ENCODE assay signal across 8 cellular contexts in genomic region chr4:17811078-17811603, GRCh38. TPM values are rescaled to one million over a fixed set of nuclear protein-coding genes. Genes with fewer than 3 reads are reported as not detected.
A peak's percentile ranks its signal among the peaks of the same experiment; 100 is the strongest.
DNase-seq lines count a peak whose midpoint lies in the region; ATAC-seq, FAIRE-seq and TF ChIP-seq lines count a peak whose summit lies in the region.

No MANE protein-coding gene starts in this region.

- H3K9me3 ChIP-seq in GM12878 (replicated peaks; ENCODE audit: control insufficient read depth, insufficient read depth, low read length) (no peaks in the 10 kb centered on the region), liver (ENCODE audit: control insufficient read depth in 4 of 4, low read length in 3 of 4) (no peaks in the 10 kb centered on the region), tibial artery (no peaks in the 10 kb centered on the region)

- H2AFZ ChIP-seq in KMS-11 (ENCODE audit: low read depth) (peak overlapping the region; percentile 30), GM12878 (ENCODE audit: control insufficient read depth, low read depth, low read length) (peak overlapping the region; percentile 78)

- POLR2A ChIA-PET in GM12878 (lab: Charles Lee) = interaction anchor here (1.7 to 2.6 kb wide), 2 partner anchors 10 to 197 kb away, joined by 4 to 12 read pairs; partner anchors contain the start of gene MED28

- TF ChIP-seq RAD21 in GM12878 (IDR thresholded peaks at IDR 0.05; ENCODE audit: insufficient read depth, low read depth, low read length) = no peak
- no peak for TF ChIP-seq RAD21 in liver (IDR thresholded peaks at IDR 0.05)

- H3K36me3 ChIP-seq in KMS-11 (ENCODE audit: insufficient read depth) = no peaks in the 10 kb centered on the region; the same call in 1 of the 2 replicates
- H3K36me3 ChIP-seq in GM12878 (ENCODE audit: control insufficient read depth in 2 of 2, insufficient read depth in 2 of 2, low read length in 1 of 2) = 0 out of 4 replicates have a peak, but pooled peaks cover 0 to 3% of the 10 kb centered on the region in 2 experiments
- no peaks in the 10 kb centered on the region for H3K36me3 ChIP-seq in liver (ENCODE audit: control insufficient read depth in 4 of 4, insufficient read depth in 3 of 4, low read depth in 1 of 4, low read length in 3 of 4)
- H3K36me3 ChIP-seq in tibial artery = no peaks in the 10 kb centered on the region

- SMC1A ChIA-PET in GM12878 (lab: Charles Lee; ENCODE audit: uncharacterized antibody, unreplicated experiment) = interaction anchor here (1.0 to 7.6 kb wide), 2 partner anchors 211 to 264 kb away, joined by 3 to 68 read pairs; partner anchors contain the start of gene LCORL

- no peak for TF ChIP-seq EP300 in GM12878 (IDR thresholded peaks at IDR 0.05; ENCODE audit: borderline replicate concordance in 1 of 2, control insufficient read depth in 1 of 2, low read depth in 2 of 2, low read length in 2 of 2)

- H3K79me2 ChIP-seq in KMS-11 (ENCODE audit: insufficient read depth, low read depth) (peaks cover 93% of the 10 kb centered on the region), GM12878 (ENCODE audit: control insufficient read depth, insufficient read depth, low read length) (peaks cover 98% of the 10 kb centered on the region)

- no peak for DNase-seq in GM12878 (ENCODE audit: low read depth, low spot score)
- no peak for DNase-seq in tibial artery
- no peak for DNase-seq in NCI-H748 treated with DMSO at 0.1 percent for 48 hours (lab: John Stamatoyannopoulos, UW)
- no peak for DNase-seq in NCI-H1048 (lab: John Stamatoyannopoulos, UW)

- H3K4me3 ChIP-seq in KMS-11 (IDR thresholded peaks at IDR 0.05; ENCODE audit: insufficient read depth, low read depth, low read length) = peak overlapping the region; percentile 12
- peak overlapping the region; percentile 87 for H3K4me3 ChIP-seq in GM12878
- peak overlapping the region; percentile 48 to 60 (median 58) for H3K4me3 ChIP-seq in liver (ENCODE audit: low read depth in 1 of 3, low read length in 3 of 3)
- peak overlapping the region; percentile 80 to 94 for H3K4me3 ChIP-seq in tibial artery

- ATAC-seq in GM18511 (IDR thresholded peaks at IDR 0.05; ENCODE audit: unreplicated experiment) = peak; percentile 36
- peak; percentile 23 for ATAC-seq in GM21786 (IDR thresholded peaks at IDR 0.05; ENCODE audit: unreplicated experiment)
- peak; percentile 37 for ATAC-seq in GM12878

- peaks cover 13% of the 10 kb centered on the region for H4K20me1 ChIP-seq in KMS-11 (ENCODE audit: insufficient read depth)
- H4K20me1 ChIP-seq in GM12878 (ENCODE audit: control insufficient read depth, insufficient read depth) = peaks cover 4% of the 10 kb centered on the region; the same call in 1 of the 2 replicates

- in situ Hi-C loops in GM12878 (cut with MboI) = loop anchor here (10.0 kb wide), 1 partner anchor 214 kb away; the partner anchor contains the start of gene LCORL

- peak overlapping the region; percentile 94 for H3K27ac ChIP-seq in KMS-11
- H3K27ac ChIP-seq in GM12878 (ENCODE audit: control insufficient read depth, insufficient read depth) = peak overlapping the region; percentile 60
- no peak overlapping the region for H3K27ac ChIP-seq in liver (ENCODE audit: low read depth in 1 of 2, low read length in 2 of 2)
- no peak overlapping the region for H3K27ac ChIP-seq in tibial artery

- no peak for TF ChIP-seq CTCF in KMS-11 (conservative IDR thresholded peaks at IDR 0.05; ENCODE audit: low read depth, low read length)
- TF ChIP-seq CTCF in GM12878 (IDR thresholded peaks at IDR 0.05 in 2 of 3, conservative IDR thresholded peaks at IDR 0.05 in 1 of 3; ENCODE audit: control insufficient read depth in 2 of 3, extremely low read depth in 1 of 3, insufficient read depth in 1 of 3, low read depth in 3 of 3, low read length in 3 of 3) = no peak
- TF ChIP-seq CTCF in liver (IDR thresholded peaks at IDR 0.05; ENCODE audit: low read depth, low read length, missing input control) = no peak
- no peak for TF ChIP-seq CTCF in tibial artery (IDR thresholded peaks at IDR 0.05)

- intact Hi-C loops in GM12878 (cut with micrococcal nuclease; ENCODE audit: unreplicated experiment) (loop anchor here (2.0 to 10.0 kb wide), 2 partner anchors 210 to 394 kb away; partner anchors contain the start of gene LCORL), tibial artery (cut with DNase I; ENCODE audit: low total_unique reads) (loop anchor here (2.0 to 5.0 kb wide), 2 partner anchors 211 to 234 kb away; partner anchors contain the start of genes LAP3 and LCORL)

- CTCF ChIA-PET in GM12878 (lab: Yijun Ruan, JAX) = interaction anchor here (1.0 to 7.1 kb wide), 4 partner anchors 13 to 262 kb away, joined by 4 to 93 read pairs (median 22); no protein-coding TSS in a partner anchor

- no peak for TF ChIP-seq POLR2A in GM12878 (IDR thresholded peaks at IDR 0.05; ENCODE audit: low read depth, low read length)

- peaks cover 45% of the 10 kb centered on the region for H3K4me1 ChIP-seq in KMS-11 (ENCODE audit: low read depth, poor library complexity, severe bottlenecking)
- peaks cover 2% of the 10 kb centered on the region for H3K4me1 ChIP-seq in GM12878 (ENCODE audit: control insufficient read depth, insufficient read depth, low read length)
- H3K4me1 ChIP-seq in liver (ENCODE audit: control insufficient read depth in 4 of 4, insufficient read depth in 4 of 4, low read length in 3 of 4) = peaks cover 5 to 33% (median 27%) of the 10 kb centered on the region in 4 donors
- peaks cover 0 to 44% (median 30%) of the 10 kb centered on the region in 4 donors for H3K4me1 ChIP-seq in tibial artery

- H3K9ac ChIP-seq in KMS-11 (peak overlapping the region; percentile 90), GM12878 (ENCODE audit: control insufficient read depth, insufficient read depth, low read length) (peak overlapping the region; percentile 82), liver (ENCODE audit: low read depth in 1 of 2, low read length in 2 of 2) (no peak overlapping the region)

- H3K4me2 ChIP-seq in KMS-11 (peak overlapping the region; percentile 64; the same call in 1 of the 2 replicates), GM12878 (ENCODE audit: control insufficient read depth, insufficient read depth) (peak overlapping the region; percentile 85)

- FAIRE-seq in GM12878 (lab: Jason Lieb, UNC) = no peak

- BruUV-seq in GM12878 (replicated peaks; lab: Mats Ljungman, UMichigan) = no TSS peak

- RAD21 ChIA-PET in GM12878 (lab: Charles Lee; ENCODE audit: unreplicated experiment) = interaction anchor here (1.4 to 6.8 kb wide), 3 partner anchors 14 to 263 kb away, joined by 3 to 63 read pairs (median 4); no protein-coding TSS in a partner anchor

- 1% methylated on average over 42 of the region's 48 CpGs for WGBS in GM12878 (ENCODE audit: insufficient coverage, insufficient replicate concordance, low lambda C conversion rate, missing lambda C conversion rate)
- WGBS in liver = 1% methylated on average over 48 of the region's 48 CpGs

- H3K27me3 ChIP-seq in KMS-11 (ENCODE audit: insufficient read depth, low read depth) (no peaks in the 10 kb centered on the region), GM12878 (replicated peaks in 1 of 2; ENCODE audit: control insufficient read depth in 2 of 2, insufficient read depth in 2 of 2, low read length in 1 of 2) (no peaks in the 10 kb centered on the region; a peak in 1 of 4 replicates), liver (ENCODE audit: control insufficient read depth in 4 of 4, insufficient read depth in 4 of 4, low read length in 3 of 4) (no peaks in the 10 kb centered on the region), tibial artery (no peaks in the 10 kb centered on the region)

RNA-seq across cellular contexts. Expression of gene NCAPG, which starts 0.4 kb away (rescaled TPM):
- total RNA-seq in GM12878 (2013; cell fraction: nucleolus; rRNA removed) = 74.5 and 88.2 TPM in 2 replicates
- 54.0 and 59.5 TPM in 2 replicates for total RNA-seq in GM12878 (2014; rRNA removed)
- total RNA-seq in GM12878 (2014; rRNA removed; fragmentation: Illumina TruSeq; extraction: Trizol) = 59.7 and 65.1 TPM in 2 replicates
- total RNA-seq in GM12878 (2021) = 46.1 and 53.3 TPM in 2 replicates
- polyA plus RNA-seq in GM12878 (2011; ENCODE audit: low read depth) = 12.6 TPM
- polyA plus RNA-seq in GM12878 (2011; rRNA removed) = 71.7 and 125 TPM in 2 replicates
- 18.8 and 19.6 TPM in 2 replicates for polyA plus RNA-seq in GM12878 (2011; cell fraction: cytosol; rRNA removed)
- polyA plus RNA-seq in GM12878 (2011; cell fraction: nucleus; rRNA removed) = 72.9 and 79.4 TPM in 2 replicates
- polyA plus RNA-seq in GM12878 (2012) = 20.4 and 26.2 TPM in 2 replicates
- 52.3 and 61.2 TPM in 2 replicates for polyA plus RNA-seq in GM12878 (2014; fragmentation: Illumina TruSeq; extraction: Trizol)
- 10 to 100 TPM; 17.3 to 22.9 TPM for polyA plus RNA-seq in GM12878 (2014; fragmentation: Nextera tagmentation; extraction: Ambion mirVana)
- polyA plus RNA-seq in GM12878 (2014; rRNA removed) = 29.3 and 36.3 TPM in 2 replicates
- polyA plus RNA-seq in GM12878 (2016; fragmentation: Nextera tagmentation; extraction: Ambion mirVana) = 10 to 100 TPM; 83.0 to 93.9 TPM
- polyA minus RNA-seq in GM12878 (2011; rRNA and poly(A)+ RNA removed) = 31.3 and 50.0 TPM in 2 replicates
- polyA minus RNA-seq in GM12878 (2011; cell fraction: cytosol; rRNA and poly(A)+ RNA removed) = 12.6 and 22.8 TPM in 2 replicates
- polyA minus RNA-seq in GM12878 (2011; cell fraction: nucleus; rRNA and poly(A)+ RNA removed) = 41.0 and 59.8 TPM in 2 replicates
- total RNA-seq in liver = 10 to 100 TPM in 1 of 2 donors, under 1 TPM in 1; 0.08 to 45.2 TPM
- polyA plus RNA-seq in liver = 1 to 10 TPM in 1 of 2 donors, under 1 TPM in 1; 0.44 to 1.4 TPM

RNA-seq across cellular contexts. Expression of gene DCAF16, which starts 0.6 kb away (rescaled TPM):
- total RNA-seq in GM12878 (2013; cell fraction: nucleolus; rRNA removed) = 79.1 and 82.2 TPM in 2 replicates
- total RNA-seq in GM12878 (2014; rRNA removed) (29.9 and 34.9 TPM in 2 replicates), GM12878 (2014; rRNA removed; fragmentation: Illumina TruSeq; extraction: Trizol) (29.2 and 30.7 TPM in 2 replicates), GM12878 (2021) (30.1 and 38.1 TPM in 2 replicates), liver (10 to 100 TPM in 1 of 2 donors, 1 to 10 TPM in 1; 6.9 to 13.4 TPM)
- 16.6 TPM for polyA plus RNA-seq in GM12878 (2011; ENCODE audit: low read depth)
- polyA plus RNA-seq in GM12878 (2011; rRNA removed) (48.6 and 57.9 TPM in 2 replicates), GM12878 (2014; fragmentation: Illumina TruSeq; extraction: Trizol) (25.3 and 26.2 TPM in 2 replicates), GM12878 (2014; fragmentation: Nextera tagmentation; extraction: Ambion mirVana) (1 to 10 TPM; 5.8 to 6.1 TPM), GM12878 (2014; rRNA removed) (22.9 and 26.7 TPM in 2 replicates), GM12878 (2016; fragmentation: Nextera tagmentation; extraction: Ambion mirVana) (10 to 100 TPM; 16.6 TPM), liver (1 to 10 TPM; 1.6 to 3.0 TPM)
- 30.7 and 32.8 TPM in 2 replicates for polyA plus RNA-seq in GM12878 (2011; cell fraction: cytosol; rRNA removed)
- 28.3 and 34.6 TPM in 2 replicates for polyA plus RNA-seq in GM12878 (2011; cell fraction: nucleus; rRNA removed)
- 14.9 and 20.1 TPM in 2 replicates for polyA plus RNA-seq in GM12878 (2012)
- 32.6 and 34.9 TPM in 2 replicates for polyA minus RNA-seq in GM12878 (2011; rRNA and poly(A)+ RNA removed)
- polyA minus RNA-seq in GM12878 (2011; cell fraction: cytosol; rRNA and poly(A)+ RNA removed) = 19.2 and 27.1 TPM in 2 replicates
- 27.8 and 36.6 TPM in 2 replicates for polyA minus RNA-seq in GM12878 (2011; cell fraction: nucleus; rRNA and poly(A)+ RNA removed)

RNA-seq across cellular contexts. Expression of gene FAM184B, which starts 29.7 kb away (rescaled TPM):
- 0.07 TPM in 1 of 2 replicates, not detected in the other for total RNA-seq in GM12878 (2013; cell fraction: nucleolus; rRNA removed)
- total RNA-seq in GM12878 (2014; rRNA removed) (under 0.01 TPM in 1 of 2 replicates, not detected in the other), GM12878 (2014; rRNA removed; fragmentation: Illumina TruSeq; extraction: Trizol) (not detected in 2 replicates), GM12878 (2021) (not detected in 2 replicates), liver (not detected)
- not detected for polyA plus RNA-seq in GM12878 (2011; ENCODE audit: low read depth)
- polyA plus RNA-seq in GM12878 (2011; rRNA removed) (not detected in 2 replicates), GM12878 (2014; fragmentation: Illumina TruSeq; extraction: Trizol) (not detected in 2 replicates), GM12878 (2014; fragmentation: Nextera tagmentation; extraction: Ambion mirVana) (not detected), GM12878 (2014; rRNA removed) (not detected in 2 replicates), GM12878 (2016; fragmentation: Nextera tagmentation; extraction: Ambion mirVana) (not detected), liver (under 1 TPM in 1 of 2 donors, not detected in 1; 0.01 TPM)
- not detected in 2 replicates for polyA plus RNA-seq in GM12878 (2011; cell fraction: cytosol; rRNA removed)
- not detected in 2 replicates for polyA plus RNA-seq in GM12878 (2011; cell fraction: nucleus; rRNA removed)
- polyA plus RNA-seq in GM12878 (2012) = 0.04 TPM in 2 replicates
- polyA minus RNA-seq in GM12878 (2011; rRNA and poly(A)+ RNA removed) = not detected in 2 replicates
- not detected in 2 replicates for polyA minus RNA-seq in GM12878 (2011; cell fraction: cytosol; rRNA and poly(A)+ RNA removed)
- polyA minus RNA-seq in GM12878 (2011; cell fraction: nucleus; rRNA and poly(A)+ RNA removed) = not detected in 2 replicates

Comparison
In these comparisons a context has a peak if more than half of its experiments do, and no peak if none do; other contexts are left out.
1. H3K27ac ChIP-seq: peak in KMS-11 (single experiment) and GM12878 (single experiment); none in liver (0 of 2) and tibial artery (0 of 2).
2. H3K4me3 ChIP-seq: peak in every context shown above with its lines; median percentile 87 in GM12878; 87 in tibial artery; 58 in liver; 12 in KMS-11.
3. H3K9ac ChIP-seq: peak in KMS-11 (single experiment) and GM12878 (single experiment); none in liver (0 of 2).
4. Peak in every context shown above with its lines, with median percentiles within 50 percentile points of each other: ATAC-seq.